In genomic region chr19:10749435-10750384, GRCh38 we compare ENCODE assay signal across 8 cellular contexts. TPM values are rescaled to one million over a fixed set of nuclear protein-coding genes. Genes with fewer than 3 reads are reported as not detected.
A peak's percentile ranks its signal among the peaks of the same experiment; 100 is the strongest.
DNase-seq lines count a peak whose midpoint lies in the region; ATAC-seq and TF ChIP-seq lines count a peak whose summit lies in the region.

No MANE protein-coding gene starts in this region.

- H3K27ac Mint-ChIP-seq in CD8-positive, alpha-beta memory T cell: peak overlapping the region; percentile 67 to 100 (median 91)
- H3K27ac Mint-ChIP-seq in T-helper 17 cell: peak overlapping the region; percentile 97

- no peaks in the 10 kb centered on the region for H3K9me3 ChIP-seq in CD8-positive, alpha-beta memory T cell (ENCODE audit: low read length)
- H3K9me3 ChIP-seq in T-helper 17 cell (ENCODE audit: control insufficient read depth, low read length, poor library complexity, severe bottlenecking) (no peaks in the 10 kb centered on the region), esophagus squamous epithelium (no peaks in the 10 kb centered on the region), sigmoid colon (no peaks in the 10 kb centered on the region)

- peaks cover 70% of the 10 kb centered on the region for H3K4me1 ChIP-seq in CD8-positive, alpha-beta memory T cell (ENCODE audit: insufficient read depth, low read length)
- H3K4me1 ChIP-seq in esophagus squamous epithelium (peaks cover 39 to 65% (median 45%) of the 10 kb centered on the region in 3 donors), sigmoid colon (peaks cover 0 to 53% (median 39%) of the 10 kb centered on the region in 4 donors)

- intact Hi-C loops in esophagus squamous epithelium (cut with DNase I) (no loop called here), sigmoid colon (cut with DNase I) (no loop called here), head of caudate nucleus (cut with DNase I) (no loop called here)

- CTCF ChIA-PET in CD8-positive, alpha-beta memory T cell (lab: Charles Lee): no interaction called here

- H3K9me3 Mint-ChIP-seq in CD8-positive, alpha-beta memory T cell: no peaks in the 10 kb centered on the region

- TF ChIP-seq CTCF in esophagus squamous epithelium (IDR thresholded peaks at IDR 0.05) (no peak), sigmoid colon (IDR thresholded peaks at IDR 0.05) (no peak)

- no peak for TF ChIP-seq EP300 in sigmoid colon (IDR thresholded peaks at IDR 0.05)

- TF ChIP-seq POLR2A in esophagus squamous epithelium (IDR thresholded peaks at IDR 0.05) (no peak), sigmoid colon (IDR thresholded peaks at IDR 0.05) (no peak)

- peak overlapping the region; percentile 70 for H3K27ac ChIP-seq in CD8-positive, alpha-beta memory T cell (ENCODE audit: low read depth, low read length)
- H3K27ac ChIP-seq in esophagus squamous epithelium: peak overlapping the region; percentile 66 to 74 (median 68)
- H3K27ac ChIP-seq in sigmoid colon: peak overlapping the region; percentile 16 to 57 (median 38)

- WGBS in esophagus squamous epithelium, 2 donors: 68 to 75% methylated on average over 10 to 11 of the region's 13 CpGs
- 25 to 76% methylated on average over 13 of the region's 13 CpGs for WGBS in sigmoid colon, 2 donors

- DNase-seq in CD8-positive, alpha-beta memory T cell: no peak
- DNase-seq in T-helper 17 cell (no peak), esophagus squamous epithelium (lab: John Stamatoyannopoulos, UW) (no peak), sigmoid colon (no peak), kidney glomerular epithelial cell (lab: John Stamatoyannopoulos, UW) (no peak), 8988T (no peak), head of caudate nucleus (no peak)
- DNase-seq in stimulated activated CD4-positive, alpha-beta T cell treated with anti-CD3 and anti-CD28 coated beads, Interleukin-4, amount 100 ng/mL, for 24 hours: no peak

- POLR2A ChIA-PET in CD8-positive, alpha-beta memory T cell (lab: Charles Lee): no interaction called here

- ATAC-seq in T-helper 17 cell: no peak

- peaks cover 58 to 94% (median 69%) of the 10 kb centered on the region in 3 donors for H3K4me1 Mint-ChIP-seq in CD8-positive, alpha-beta memory T cell
- peaks cover 54% of the 10 kb centered on the region for H3K4me1 Mint-ChIP-seq in T-helper 17 cell

- no peaks in the 10 kb centered on the region for H3K27me3 ChIP-seq in CD8-positive, alpha-beta memory T cell (ENCODE audit: insufficient read depth, low read length, poor library complexity, severe bottlenecking)
- no peaks in the 10 kb centered on the region for H3K27me3 ChIP-seq in esophagus squamous epithelium
- no peaks in the 10 kb centered on the region for H3K27me3 ChIP-seq in sigmoid colon

- H3K36me3 Mint-ChIP-seq in CD8-positive, alpha-beta memory T cell: peaks cover 0 to 7% (median 0%) of the 10 kb centered on the region in 3 donors
- no peaks in the 10 kb centered on the region for H3K36me3 Mint-ChIP-seq in T-helper 17 cell (ENCODE audit: low read depth)

- H3K4me3 Mint-ChIP-seq in CD8-positive, alpha-beta memory T cell: peak overlapping the region in 4 of 7 donors; percentile 24 to 39 (median 32)
- peak overlapping the region; percentile 25 for H3K4me3 Mint-ChIP-seq in T-helper 17 cell

- H3K27me3 Mint-ChIP-seq in CD8-positive, alpha-beta memory T cell: peaks cover 0 to 2% of the 10 kb centered on the region in 2 donors
- no peaks in the 10 kb centered on the region for H3K27me3 Mint-ChIP-seq in T-helper 17 cell

- no peak overlapping the region for H3K4me3 ChIP-seq in CD8-positive, alpha-beta memory T cell (ENCODE audit: low read length)
- H3K4me3 ChIP-seq in esophagus squamous epithelium (no peak overlapping the region), sigmoid colon (no peak overlapping the region)

- no peaks in the 10 kb centered on the region for H3K36me3 ChIP-seq in CD8-positive, alpha-beta memory T cell (ENCODE audit: insufficient read depth, low read length)
- H3K36me3 ChIP-seq in esophagus squamous epithelium (no peaks in the 10 kb centered on the region), sigmoid colon (no peaks in the 10 kb centered on the region)

RNA-seq across cellular contexts. Expression of gene DNM2, which starts 31.8 kb away (rescaled TPM):
- 100 to 1,000 TPM; 154 to 165 TPM for total RNA-seq in CD8-positive, alpha-beta memory T cell
- polyA plus RNA-seq in CD8-positive, alpha-beta memory T cell: 105 TPM
- total RNA-seq in T-helper 17 cell (100 to 1,000 TPM; 267 to 273 TPM), esophagus squamous epithelium (100 to 1,000 TPM in 2 of 4 donors, 10 to 100 TPM in 2; 79.9 to 138 (median 102) TPM), sigmoid colon (10 to 100 TPM; 53.2 to 96.7 (median 64.1) TPM)
- 100 to 1,000 TPM; 152 to 326 (median 222) TPM for polyA plus RNA-seq in sigmoid colon

RNA-seq across cellular contexts. Expression of gene QTRT1, which starts 48.5 kb away (rescaled TPM):
- 10 to 100 TPM; 76.1 to 80.1 TPM for total RNA-seq in CD8-positive, alpha-beta memory T cell
- 32.2 TPM for polyA plus RNA-seq in CD8-positive, alpha-beta memory T cell
- total RNA-seq in T-helper 17 cell (10 to 100 TPM; 49.4 to 56.9 TPM), esophagus squamous epithelium (10 to 100 TPM; 25.3 to 50.9 (median 27.3) TPM), sigmoid colon (10 to 100 TPM; 21.7 to 34.2 (median 29.7) TPM)
- 10 to 100 TPM; 64.9 to 93.6 (median 69.8) TPM for polyA plus RNA-seq in sigmoid colon
